In genomic region chr4:133152801-133153526, GRCh38 we compare ENCODE assay signal across 9 cellular contexts. TPM values are rescaled to one million over a fixed set of nuclear protein-coding genes. Genes with fewer than 3 reads are reported as not detected.
DNase-seq lines count a peak whose midpoint lies in the region; ATAC-seq and TF ChIP-seq lines count a peak whose summit lies in the region.
"Had no signal": no experiment of that assay in that cellular context is flagged by ENCODE, and none has a peak within 500 bp of the region (broad histone marks: within the 10 kb centered on the region; RNA-seq: fewer than 3 reads in every experiment).

No MANE protein-coding gene starts in this region.

- TF ChIP-seq CTCF in astrocyte of the cerebellum (IDR thresholded peaks at IDR 0.05; ENCODE audit: low read depth, low read length, missing control alignments) (no peak), spleen (IDR thresholded peaks at IDR 0.05 in 8 of 11, conservative IDR thresholded peaks at IDR 0.05 in 3 of 11) (no peak)

- H3K27ac ChIP-seq in spleen, result no peak overlapping the region

- intact Hi-C loops in spleen (cut with DNase I; ENCODE audit: low total_unique reads), result no loop called here

- H3K4me1 Mint-ChIP-seq in activated T-cell treated with anti-CD3 and anti-CD28 coated beads, Interleukin-2, amount 50 U/mL, for 72 hours (ENCODE audit: low read depth), result peaks cover 24% of the 10 kb centered on the region
- peaks cover 8% of the 10 kb centered on the region for H3K4me1 Mint-ChIP-seq in T-helper 17 cell

- DNase-seq in activated T-cell treated with anti-CD3 and anti-CD28 coated beads, Interleukin-2, amount 50 U/mL, for 72 hours, result no peak
- no peak for DNase-seq in activated T-cell treated with anti-CD3 and anti-CD28 coated beads, Interleukin-2, amount 50 U/mL, for 1 hour
- DNase-seq in astrocyte of the cerebellum (ENCODE audit: low read depth) (no peak), inferior parietal cortex (ENCODE audit: extremely low spot score) (peak; percentile 73), superior temporal gyrus (ENCODE audit: extremely low spot score) (peak; percentile 84), T-helper 17 cell (no peak), spleen (no peak), NCI-H146 (lab: John Stamatoyannopoulos, UW) (no peak)
- DNase-seq: CD4-positive, CD25-positive, alpha-beta regulatory T cell had no signal

- ATAC-seq in activated T-cell treated with anti-CD3 and anti-CD28 coated beads, Interleukin-2, amount 50 U/mL, for 72 hours (replicated peaks in 1 of 2), result no peak
- ATAC-seq in T-helper 17 cell, result no peak

- peak overlapping the region; percentile 59 for H3K4me3 ChIP-seq in astrocyte of the cerebellum (ENCODE audit: low read depth, low read length)
- H3K4me3 ChIP-seq in spleen, result peak overlapping the region in 3 of 8 donors; percentile 25 to 67 (median 48)

- H3K27me3 ChIP-seq in spleen (replicated peaks in 1 of 7), result peaks cover 9 to 72% (median 61%) of the 10 kb centered on the region in 7 donors

- H3K4me1 ChIP-seq in spleen, result peaks cover 12 to 51% (median 32%) of the 10 kb centered on the region in 6 donors

- no peaks in the 10 kb centered on the region for H3K9me3 Mint-ChIP-seq in activated T-cell treated with anti-CD3 and anti-CD28 coated beads, Interleukin-2, amount 50 U/mL, for 72 hours

- peak overlapping the region; percentile 17 for H3K27ac Mint-ChIP-seq in activated T-cell treated with anti-CD3 and anti-CD28 coated beads, Interleukin-2, amount 50 U/mL, for 72 hours
- H3K27ac Mint-ChIP-seq in T-helper 17 cell, result no peak overlapping the region
- H3K27ac Mint-ChIP-seq: CD4-positive, CD25-positive, alpha-beta regulatory T cell had no signal

- H3K27me3 Mint-ChIP-seq in activated T-cell treated with anti-CD3 and anti-CD28 coated beads, Interleukin-2, amount 50 U/mL, for 72 hours (ENCODE audit: low read depth), result peaks cover 55% of the 10 kb centered on the region
- H3K27me3 Mint-ChIP-seq in T-helper 17 cell, result peaks cover 45% of the 10 kb centered on the region

- H3K9me3 ChIP-seq in T-helper 17 cell (ENCODE audit: control insufficient read depth, low read length, poor library complexity, severe bottlenecking) (no peaks in the 10 kb centered on the region), spleen (no peaks in the 10 kb centered on the region)

- peaks cover 5 to 10% of the 10 kb centered on the region in 2 donors for H3K36me3 Mint-ChIP-seq in activated T-cell treated with anti-CD3 and anti-CD28 coated beads, Interleukin-2, amount 50 U/mL, for 72 hours (ENCODE audit: insufficient read depth in 2 of 2)
- H3K36me3 Mint-ChIP-seq in T-helper 17 cell (ENCODE audit: low read depth), result peaks cover 4% of the 10 kb centered on the region

- in situ Hi-C loops in astrocyte of the cerebellum (cut with HindIII; ENCODE audit: low sequenced_read_pairs), result no loop called here

- no peaks in the 10 kb centered on the region for H3K36me3 ChIP-seq in spleen

- WGBS in spleen, 5 donors, result 4 to 10% (median 5%) methylated on average over 21 of the region's 21 CpGs

- TF ChIP-seq POLR2A in spleen (IDR thresholded peaks at IDR 0.05), result no peak

- peak overlapping the region; percentile 23 to 44 for H3K4me3 Mint-ChIP-seq in activated T-cell treated with anti-CD3 and anti-CD28 coated beads, Interleukin-2, amount 50 U/mL, for 72 hours
- H3K4me3 Mint-ChIP-seq in T-helper 17 cell, result no peak overlapping the region

RNA-seq across cellular contexts. Expression of gene PCDH10, which starts 3.9 kb away (rescaled TPM):
- not detected for total RNA-seq in activated T-cell treated with anti-CD3 and anti-CD28 coated beads, Interleukin-2, amount 50 U/mL, for 72 hours
- total RNA-seq in T-helper 17 cell (not detected), spleen (under 1 TPM in 5 of 7 donors, not detected in 2; 0.05 to 0.13 (median 0.06) TPM)
- under 1 TPM in 2 of 3 donors, not detected in 1; under 0.01 to 0.19 TPM for polyA plus RNA-seq in spleen
- total RNA-seq: CD4-positive, CD25-positive, alpha-beta regulatory T cell had no signal
- polyA plus RNA-seq: CD4-positive, CD25-positive, alpha-beta regulatory T cell had no signal

Comparison
In these comparisons a context has a peak if more than half of its experiments do, and no peak if none do; other contexts are left out.
1. DNase-seq: peak in inferior parietal cortex (single experiment) and superior temporal gyrus (single experiment); none in activated T-cell treated with anti-CD3 and anti-CD28 coated beads, Interleukin-2, amount 50 U/mL, for 72 hours (0 of 2), activated T-cell treated with anti-CD3 and anti-CD28 coated beads, Interleukin-2, amount 50 U/mL, for 1 hour (single experiment), astrocyte of the cerebellum (single experiment), T-helper 17 cell (0 of 3), spleen (single experiment) and NCI-H146 (single experiment).